ENCODE assay signal across 8 cellular contexts in the genomic region with DNA sequence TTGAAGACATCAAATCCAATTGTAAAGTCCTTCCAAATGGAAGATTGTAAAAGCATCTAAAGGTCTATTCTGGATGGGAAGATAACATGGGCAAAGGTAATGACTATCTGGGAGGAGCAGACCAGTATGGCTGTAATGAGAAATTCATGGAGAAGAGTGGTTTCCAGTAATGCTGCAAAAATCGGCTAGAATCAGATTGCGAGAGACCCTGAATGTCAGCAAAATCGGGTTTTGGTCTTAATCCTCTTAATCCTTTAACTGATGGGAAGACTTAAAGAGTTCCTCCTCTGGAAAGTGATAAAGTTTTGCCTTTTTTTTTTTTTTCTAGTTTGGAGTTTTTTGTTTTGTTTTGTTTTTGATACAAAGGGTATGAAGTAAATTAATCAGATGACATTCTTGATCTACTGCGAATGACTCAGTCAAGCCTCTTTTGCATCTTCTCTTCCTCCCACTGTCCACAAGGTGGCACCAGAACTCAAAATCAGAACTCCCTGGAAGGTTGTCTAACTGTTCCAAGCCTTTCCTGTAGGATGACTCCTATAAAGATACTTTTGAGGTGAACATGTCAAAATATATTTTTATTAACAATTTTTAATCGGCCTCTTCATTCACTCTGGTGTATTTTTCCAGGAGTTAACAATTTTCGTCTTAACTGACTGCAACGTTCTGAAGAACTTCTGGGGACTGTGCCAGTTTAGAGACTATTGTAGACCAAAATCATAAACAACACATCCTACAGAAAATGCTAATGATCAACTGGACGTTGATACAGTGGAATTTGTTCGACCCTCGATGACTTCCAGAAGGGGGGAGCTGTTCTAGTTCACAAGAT.
DNase-seq lines count a peak whose midpoint lies in the region; ATAC-seq and TF ChIP-seq lines count a peak whose summit lies in the region.

No MANE protein-coding gene starts in this region.

- intact Hi-C loops in sigmoid colon (cut with DNase I), result loop anchor here (10.0 kb wide), 1 partner anchor 591 kb away; no protein-coding TSS in a partner anchor

- H3K4me1 ChIP-seq in right atrium auricular region (no peaks in the 10 kb centered on the region), sigmoid colon (no peaks in the 10 kb centered on the region)

- no peak for TF ChIP-seq POLR2A in sigmoid colon (IDR thresholded peaks at IDR 0.05)

- DNase-seq in G401 (ENCODE audit: low spot score) (peak; percentile 51), GM20000 (ENCODE audit: low spot score) (peak; percentile 34), NCI-H82 treated with DMSO at 0.1 percent for 48 hours (lab: John Stamatoyannopoulos, UW; ENCODE audit: unreplicated experiment) (peak; percentile 58), amygdala (lab: John Stamatoyannopoulos, UW) (peak in 30 of 56 donors; percentile 1 to 65 (median 10)), right atrium auricular region (ENCODE audit: low spot score) (no peak), sigmoid colon (no peak)

- ATAC-seq in HG03520 (IDR thresholded peaks at IDR 0.05; ENCODE audit: unreplicated experiment), result peak; percentile 76
- ATAC-seq in HG03460 (IDR thresholded peaks at IDR 0.05; ENCODE audit: unreplicated experiment), result no peak

- in situ Hi-C loops in G401 (cut with HindIII; ENCODE audit: low sequenced_read_pairs), result no loop called here

- no peak for TF ChIP-seq EP300 in sigmoid colon (IDR thresholded peaks at IDR 0.05)

- TF ChIP-seq CTCF in GM20000 (IDR thresholded peaks at IDR 0.05; ENCODE audit: extremely low read depth, missing control alignments), result peak; percentile 51
- TF ChIP-seq CTCF in right atrium auricular region (IDR thresholded peaks at IDR 0.05), result peak; percentile 37 to 79
- TF ChIP-seq CTCF in sigmoid colon (IDR thresholded peaks at IDR 0.05), result peak in 3 of 4 experiments; percentile 35 to 70 (median 57)

- 33 to 43% methylated on average over 10 of the region's 10 CpGs for WGBS in sigmoid colon, 2 donors

- H3K36me3 ChIP-seq in right atrium auricular region, result no peaks in the 10 kb centered on the region
- no peaks in the 10 kb centered on the region for H3K36me3 ChIP-seq in sigmoid colon

- H3K27ac ChIP-seq in right atrium auricular region (no peak overlapping the region), sigmoid colon (no peak overlapping the region)

- H3K4me3 ChIP-seq in right atrium auricular region (no peak overlapping the region), sigmoid colon (no peak overlapping the region)

- H3K9me3 ChIP-seq in right atrium auricular region (no peaks in the 10 kb centered on the region), sigmoid colon (no peaks in the 10 kb centered on the region)

- H3K27me3 ChIP-seq in right atrium auricular region (no peaks in the 10 kb centered on the region), sigmoid colon (no peaks in the 10 kb centered on the region)

Comparison
In these comparisons a context has a peak if more than half of its experiments do, and no peak if none do; other contexts are left out.
1. DNase-seq: peak in G401 (single experiment), GM20000 (single experiment), NCI-H82 treated with DMSO at 0.1 percent for 48 hours (single experiment) and amygdala (30 of 56); none in right atrium auricular region (single experiment) and sigmoid colon (single experiment).
2. Peak in every context shown above with its lines, with median percentiles within 50 percentile points of each other: CTCF ChIP-seq.